12 cellular contexts compared by ENCODE assay signal in genomic region chr12:65510584-65511050, GRCh38.
DNase-seq lines count a peak whose midpoint lies in the region; ATAC-seq and TF ChIP-seq lines count a peak whose summit lies in the region.
"Had no signal": no experiment of that assay in that cellular context is flagged by ENCODE, and none has a peak within 500 bp of the region (broad histone marks: within the 10 kb centered on the region; RNA-seq: fewer than 3 reads in every experiment).

No MANE protein-coding gene starts in this region.

- WGBS in mesodermal cell (ENCODE audit: insufficient coverage in 2 of 2), 2 experiments: 23 to 29% methylated on average over 13 to 14 of the region's 17 CpGs
- WGBS in tibial nerve, 2 donors: 18 to 34% methylated on average over 17 of the region's 17 CpGs

- DNase-seq in SK-MEL-5 (ENCODE audit: low read depth, low spot score) (peak; percentile 65), Right ventricle myocardium superior (peak; percentile 63), tibial nerve (ENCODE audit: low spot score in 2 of 2) (peak; percentile 17 to 23), HAP-1 (ENCODE audit: low spot score in 2 of 2) (no peak), immature natural killer cell (no peak)
- DNase-seq: activated gamma-delta T cell, HCEC 1CT, lower lobe of right lung had no signal

- H3K36me3 Mint-ChIP-seq in immature natural killer cell: no peaks in the 10 kb centered on the region

- intact Hi-C loops in Right ventricle myocardium superior (cut with DNase I): no loop called here

- no peak for TF ChIP-seq POLR2A in tibial nerve (IDR thresholded peaks at IDR 0.05)

- H3K4me1 ChIP-seq in mesodermal cell (ENCODE audit: control insufficient read depth, insufficient read depth, low read length, poor library complexity, severe bottlenecking) (peaks cover 9% of the 10 kb centered on the region), tibial nerve (peaks cover 0 to 23% (median 3%) of the 10 kb centered on the region in 4 donors), HAP-1 (no peaks in the 10 kb centered on the region)
- H3K4me1 ChIP-seq: lower lobe of right lung had no signal

- no peak overlapping the region for H3K4me3 Mint-ChIP-seq in immature natural killer cell
- H3K4me3 Mint-ChIP-seq: stimulated activated naive CD8-positive, alpha-beta T cell treated with anti-CD3 and anti-CD28 coated beads, Interleukin-15, Interleukin-2, amounts not matched to agents 100 ng/mL and 50 ng/mL, for 24 hours had no signal

- ATAC-seq in Right ventricle myocardium superior (ENCODE audit: poor library complexity) (peak; percentile 67), HG02852 (IDR thresholded peaks at IDR 0.05; ENCODE audit: unreplicated experiment) (no peak), GM19397 (IDR thresholded peaks at IDR 0.05; ENCODE audit: unreplicated experiment) (no peak)
- ATAC-seq: lower lobe of right lung had no signal

- H3K4me3 ChIP-seq in mesodermal cell (ENCODE audit: extremely low read depth, insufficient read depth, low read length, poor library complexity, severe bottlenecking) (no peak overlapping the region), tibial nerve (no peak overlapping the region), HAP-1 (no peak overlapping the region)
- H3K4me3 ChIP-seq: lower lobe of right lung had no signal

- TF ChIP-seq EP300 in tibial nerve (IDR thresholded peaks at IDR 0.05): peak in 1 of 2 donors; percentile 70

- in situ Hi-C loops in SK-MEL-5 (cut with HindIII; ENCODE audit: low pct_unique_long_range_greater_than_20kb, low sequenced_read_pairs): no loop called here
- in situ Hi-C loops in HAP-1 (cut with MboI; ENCODE audit: low sequenced_read_pairs): no loop called here

- H3K27me3 Mint-ChIP-seq in immature natural killer cell (ENCODE audit: low read depth in 3 of 3): peaks cover 0 to 2% (median 2%) of the 10 kb centered on the region in 3 donors
- H3K27me3 Mint-ChIP-seq: stimulated activated naive CD8-positive, alpha-beta T cell treated with anti-CD3 and anti-CD28 coated beads, Interleukin-15, Interleukin-2, amounts not matched to agents 100 ng/mL and 50 ng/mL, for 24 hours had no signal

- H3K9me3 Mint-ChIP-seq in immature natural killer cell: no peaks in the 10 kb centered on the region
- H3K9me3 Mint-ChIP-seq: stimulated activated naive CD8-positive, alpha-beta T cell treated with anti-CD3 and anti-CD28 coated beads, Interleukin-15, Interleukin-2, amounts not matched to agents 100 ng/mL and 50 ng/mL, for 24 hours had no signal

- no peaks in the 10 kb centered on the region for H3K4me1 Mint-ChIP-seq in immature natural killer cell

- H3K36me3 ChIP-seq in mesodermal cell (ENCODE audit: control insufficient read depth, insufficient read depth, low read length): no peaks in the 10 kb centered on the region
- no peaks in the 10 kb centered on the region for H3K36me3 ChIP-seq in tibial nerve
- H3K36me3 ChIP-seq in HAP-1 (replicated peaks): no peaks in the 10 kb centered on the region
- H3K36me3 ChIP-seq: lower lobe of right lung had no signal

- H3K9me3 ChIP-seq in mesodermal cell (ENCODE audit: control insufficient read depth, low read length) (no peaks in the 10 kb centered on the region), tibial nerve (no peaks in the 10 kb centered on the region), HAP-1 (no peaks in the 10 kb centered on the region)
- H3K9me3 ChIP-seq: lower lobe of right lung had no signal

- H3K27ac Mint-ChIP-seq in immature natural killer cell: no peak overlapping the region
- H3K27ac Mint-ChIP-seq: stimulated activated naive CD8-positive, alpha-beta T cell treated with anti-CD3 and anti-CD28 coated beads, Interleukin-15, Interleukin-2, amounts not matched to agents 100 ng/mL and 50 ng/mL, for 24 hours had no signal

- H3K27me3 ChIP-seq in tibial nerve: no peaks in the 10 kb centered on the region
- H3K27me3 ChIP-seq in HAP-1 (ENCODE audit: low read depth): peaks cover under 1% of the 10 kb centered on the region

- no peak for TF ChIP-seq CTCF in tibial nerve (IDR thresholded peaks at IDR 0.05)

- H3K27ac ChIP-seq in mesodermal cell (ENCODE audit: low read depth, low read length, severe bottlenecking) (peak overlapping the region; percentile 72), tibial nerve (no peak overlapping the region)
- H3K27ac ChIP-seq: lower lobe of right lung had no signal

Comparison
In these comparisons a context has a peak if more than half of its experiments do, and no peak if none do; other contexts are left out.
1. DNase-seq: peak in SK-MEL-5 (single experiment), Right ventricle myocardium superior (single experiment) and tibial nerve (2 of 2); none in HAP-1 (0 of 2) and immature natural killer cell (0 of 3).